1 cellular context compared by ENCODE assay signal in the genomic region with DNA sequence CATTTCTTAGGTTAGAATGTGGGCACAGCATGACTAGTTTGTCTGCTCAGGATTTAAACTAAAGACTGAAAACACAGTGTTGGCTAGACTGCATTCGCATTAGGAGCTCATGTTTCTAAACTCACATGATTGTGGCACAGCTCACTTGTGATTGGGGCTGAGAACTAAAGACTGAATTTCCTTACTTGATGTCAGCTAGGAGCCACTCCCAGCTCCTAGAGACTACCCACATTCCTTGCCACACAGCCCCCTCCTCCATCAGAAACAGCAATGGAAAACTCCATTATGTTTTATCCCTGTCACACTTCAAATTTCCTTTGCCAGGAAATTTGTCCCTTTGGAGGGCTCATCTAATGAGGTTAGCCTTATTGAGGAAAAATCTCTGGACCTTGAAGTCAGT.
TF ChIP-seq lines count a peak whose summit lies in the region.

No MANE protein-coding gene starts in this region.

TF ChIP-seq in GM23338, 12 proteins besides CTCF, POLR2A, EP300 and RAD21:
- no peak for TF ChIP-seq ETS1 (IDR thresholded peaks at IDR 0.05)
- TF ChIP-seq EZH2phosphoT487 (IDR thresholded peaks at IDR 0.05; ENCODE audit: unreplicated experiment): no peak
- no peak for TF ChIP-seq ZNF462 (CRISPR knock-in tag; IDR thresholded peaks at IDR 0.05)
- no peak for TF ChIP-seq CREB1 (CRISPR knock-in tag; IDR thresholded peaks at IDR 0.05; ENCODE audit: low read depth)
- no peak for TF ChIP-seq EZH2 (IDR thresholded peaks at IDR 0.05; ENCODE audit: low read depth, unreplicated experiment)
